1 cellular context compared by ENCODE assay signal in genomic region chr9:137012694-137013570, GRCh38.
TF ChIP-seq lines count a peak whose summit lies in the region.

No MANE protein-coding gene starts in this region.

TF ChIP-seq in K562, 482 proteins besides CTCF, POLR2A, EP300 and RAD21 (continued from another document and continues in another):
- peak; percentile 78 to 95 for TF ChIP-seq E2F6 (IDR thresholded peaks at IDR 0.05; ENCODE audit: borderline replicate concordance in 1 of 2, extremely low read depth in 1 of 2, insufficient read depth in 1 of 2, insufficient read length in 1 of 2, low read depth in 1 of 2, low read length in 1 of 2, poor library complexity in 1 of 2, severe bottlenecking in 1 of 2)
- no peak for TF ChIP-seq NFRKB (IDR thresholded peaks at IDR 0.05; ENCODE audit: low read depth)
- TF ChIP-seq ESRRB (CRISPR knock-in tag; IDR thresholded peaks at IDR 0.05; ENCODE audit: borderline replicate concordance) = no peak
- no peak for TF ChIP-seq SFPQ (IDR thresholded peaks at IDR 0.05; ENCODE audit: low read depth, low read length)
- TF ChIP-seq RBM22 (IDR thresholded peaks at IDR 0.05; ENCODE audit: low read depth, low read length, poor library complexity, severe bottlenecking) = no peak
- TF ChIP-seq ZNF77 (CRISPR knock-in tag; IDR thresholded peaks at IDR 0.05) = no peak
- no peak for TF ChIP-seq TSC22D4 (tag; IDR thresholded peaks at IDR 0.05)
- TF ChIP-seq ZNF140 (CRISPR knock-in tag; IDR thresholded peaks at IDR 0.05) = no peak
- no peak for TF ChIP-seq TAF15 (IDR thresholded peaks at IDR 0.05; ENCODE audit: low read depth, low read length)
- TF ChIP-seq SIN3A (IDR thresholded peaks at IDR 0.05; ENCODE audit: borderline replicate concordance in 2 of 2, control insufficient read depth in 1 of 2, low read depth in 2 of 2, low read length in 2 of 2) = no peak
- TF ChIP-seq MAFF (IDR thresholded peaks at IDR 0.05; ENCODE audit: low read length) = no peak
- TF ChIP-seq HNRNPH1 (optimal IDR thresholded peaks at IDR 0.05; ENCODE audit: low read depth, low read length) = no peak
- TF ChIP-seq CREB5 (CRISPR knock-in tag; IDR thresholded peaks at IDR 0.05) = no peak
- TF ChIP-seq NFIC (IDR thresholded peaks at IDR 0.05) = peak; percentile 44
- no peak for TF ChIP-seq BACH1 (tag; IDR thresholded peaks at IDR 0.05)
- peak; percentile 19 for TF ChIP-seq HMGN3 (IDR thresholded peaks at IDR 0.05; ENCODE audit: borderline replicate concordance, extremely low read depth, insufficient read length, low read depth, low read length)
- no peak for TF ChIP-seq ZNF408 (CRISPR knock-in tag; IDR thresholded peaks at IDR 0.05; ENCODE audit: low read depth)
- TF ChIP-seq STAT5A (IDR thresholded peaks at IDR 0.05; ENCODE audit: borderline replicate concordance, low read length) = no peak
- TF ChIP-seq PKNOX1 (IDR thresholded peaks at IDR 0.05) = 0 out of 2 replicates have a peak, but pooled peaks have one; percentile 17
- TF ChIP-seq SRSF7 (optimal IDR thresholded peaks at IDR 0.05; ENCODE audit: low read depth, low read length) = no peak
- TF ChIP-seq L3MBTL2 (IDR thresholded peaks at IDR 0.05) = peak; percentile 69
- TF ChIP-seq ZNF717 (CRISPR knock-in tag; IDR thresholded peaks at IDR 0.05) = no peak
- no peak for TF ChIP-seq YBX1 (IDR thresholded peaks at IDR 0.05)
- TF ChIP-seq RREB1 (CRISPR knock-in tag; IDR thresholded peaks at IDR 0.05) = no peak
- TF ChIP-seq DLX4 (CRISPR knock-in tag; IDR thresholded peaks at IDR 0.05) = no peak
- TF ChIP-seq ZNF23 (CRISPR knock-in tag; IDR thresholded peaks at IDR 0.05) = no peak
- no peak for TF ChIP-seq ZNF445 (CRISPR knock-in tag; IDR thresholded peaks at IDR 0.05; ENCODE audit: low read depth)
- TF ChIP-seq FOXA3 (CRISPR knock-in tag; conservative IDR thresholded peaks at IDR 0.05 in 1 of 2, IDR thresholded peaks at IDR 0.05 in 1 of 2) = no peak
- no peak for TF ChIP-seq ARHGAP35 (IDR thresholded peaks at IDR 0.05; ENCODE audit: partially characterized antibody)
- no peak for TF ChIP-seq ZC3H8 (IDR thresholded peaks at IDR 0.05)
- no peak for TF ChIP-seq TAL1 (IDR thresholded peaks at IDR 0.05)
- no peak for TF ChIP-seq KAT8 (IDR thresholded peaks at IDR 0.05; ENCODE audit: low read depth)
- TF ChIP-seq TBL1XR1 (IDR thresholded peaks at IDR 0.05; ENCODE audit: low read length in 2 of 2) = no peak
- TF ChIP-seq YY1 (IDR thresholded peaks at IDR 0.05; ENCODE audit: borderline replicate concordance in 1 of 3, control insufficient read depth in 1 of 3, extremely low read depth in 1 of 3, insufficient read depth in 3 of 3, insufficient read length in 1 of 3, insufficient replicate concordance in 2 of 3, low read depth in 1 of 3, low read length in 2 of 3) = no peak
- no peak for TF ChIP-seq HMGXB4 (CRISPR knock-in tag; IDR thresholded peaks at IDR 0.05)
- TF ChIP-seq HNRNPL (IDR thresholded peaks at IDR 0.05; ENCODE audit: low read depth, low read length) = peak; percentile 93
- TF ChIP-seq PPARD (CRISPR knock-in tag; IDR thresholded peaks at IDR 0.05) = no peak
- no peak for TF ChIP-seq NCOA1 (IDR thresholded peaks at IDR 0.05; ENCODE audit: low read depth)
- no peak for TF ChIP-seq MCM7 (IDR thresholded peaks at IDR 0.05)
- TF ChIP-seq LARP7 (IDR thresholded peaks at IDR 0.05) = no peak
- TF ChIP-seq BRD4 (IDR thresholded peaks at IDR 0.05) = no peak
- no peak for TF ChIP-seq SNRNP70 (optimal IDR thresholded peaks at IDR 0.05; ENCODE audit: low read depth, low read length)
- TF ChIP-seq POLR2G (IDR thresholded peaks at IDR 0.05; ENCODE audit: low read depth, low read length) = no peak
- no peak for TF ChIP-seq SP2 (IDR thresholded peaks at IDR 0.05; ENCODE audit: extremely low read depth, low read depth, low read length, poor library complexity, severe bottlenecking)
- TF ChIP-seq TAF7 (tag; IDR thresholded peaks at IDR 0.05) = no peak
- peak; percentile 87 for TF ChIP-seq MAX (CRISPR knock-in tag; IDR thresholded peaks at IDR 0.05)
- 0 out of 2 replicates have a peak, but pooled peaks have one; percentile 55 for TF ChIP-seq ZNF740 (CRISPR knock-in tag; IDR thresholded peaks at IDR 0.05)
- TF ChIP-seq ZNF740 (tag; IDR thresholded peaks at IDR 0.05) = no peak
- no peak for TF ChIP-seq ATF1 (CRISPR knock-in tag; IDR thresholded peaks at IDR 0.05)
- TF ChIP-seq ATF1 (tag; IDR thresholded peaks at IDR 0.05) = no peak
